ENCODE assay signal across 12 cellular contexts in genomic region chrX:139967300-139967699, GRCh38. TPM values are rescaled to one million over a fixed set of nuclear protein-coding genes. Genes with fewer than 3 reads are reported as not detected.
DNase-seq lines count a peak whose midpoint lies in the region; ATAC-seq and TF ChIP-seq lines count a peak whose summit lies in the region.
"Had no signal": no experiment of that assay in that cellular context is flagged by ENCODE, and none has a peak within 500 bp of the region (broad histone marks: within the 10 kb centered on the region; RNA-seq: fewer than 3 reads in every experiment).

No MANE protein-coding gene starts in this region.

- peaks cover 17% of the 10 kb centered on the region for H3K9me3 Mint-ChIP-seq in mesothelial cell of epicardium

- no peak for ATAC-seq in GM21737 (IDR thresholded peaks at IDR 0.05; ENCODE audit: unreplicated experiment)
- ATAC-seq: pancreas had no signal

- no peaks in the 10 kb centered on the region for H3K36me3 Mint-ChIP-seq in mesothelial cell of epicardium
- H3K36me3 Mint-ChIP-seq: brain had no signal

- no peak overlapping the region for H3K4me3 Mint-ChIP-seq in mesothelial cell of epicardium
- H3K4me3 Mint-ChIP-seq: brain had no signal

- no peaks in the 10 kb centered on the region for H3K4me1 Mint-ChIP-seq in mesothelial cell of epicardium
- H3K4me1 Mint-ChIP-seq: brain had no signal

- no peak for TF ChIP-seq POLR2A in NB4 (IDR thresholded peaks at IDR 0.05; ENCODE audit: extremely low read depth, insufficient read length)

- in situ Hi-C loops in ACHN (cut with HindIII; ENCODE audit: low pct_ligation_motif_present, low pct_unique_long_range_greater_than_20kb, low sequenced_read_pairs): no loop called here

- DNase-seq in ACHN (peak; percentile 13), GM12865 (ENCODE audit: low read depth) (peak; percentile 6), NB4 (ENCODE audit: low read depth) (peak; percentile 11), epithelial cell of esophagus (ENCODE audit: low read depth) (peak; percentile 0), glomerular visceral epithelial cell (ENCODE audit: extremely low spot score) (no peak), NCI-H1092 treated with DMSO at 0.1 percent for 48 hours (lab: John Stamatoyannopoulos, UW) (no peak), mesothelial cell of epicardium (ENCODE audit: low spot score in 2 of 2, unreplicated experiment in 2 of 2) (no peak)
- DNase-seq: NCI-H774, pancreas had no signal

- no peak overlapping the region for H3K27ac Mint-ChIP-seq in mesothelial cell of epicardium
- H3K27ac Mint-ChIP-seq: brain had no signal

- peaks cover 27% of the 10 kb centered on the region for H3K27me3 Mint-ChIP-seq in mesothelial cell of epicardium (ENCODE audit: low read depth)
- H3K27me3 Mint-ChIP-seq: brain had no signal

- TF ChIP-seq CTCF in GM12865 (IDR thresholded peaks at IDR 0.05; ENCODE audit: insufficient read depth, low read depth, low read length, missing control alignments) (peak; percentile 27), NB4 (IDR thresholded peaks at IDR 0.05; ENCODE audit: low read depth, low read length) (peak; percentile 27), epithelial cell of esophagus (IDR thresholded peaks at IDR 0.05; ENCODE audit: insufficient read depth, low read depth, low read length, missing control alignments) (peak; percentile 29), mesothelial cell of epicardium (IDR thresholded peaks at IDR 0.05; ENCODE audit: unreplicated experiment) (no peak)

- H3K4me3 ChIP-seq in GM12865 (ENCODE audit: low read depth, low read length) (no peak overlapping the region), NB4 (ENCODE audit: low read depth, low read length) (no peak overlapping the region), epithelial cell of esophagus (ENCODE audit: low read length) (no peak overlapping the region)
- H3K4me3 ChIP-seq: pancreas had no signal

RNA-seq across cellular contexts. Expression of gene CXorf66, which starts 2.0 kb away (rescaled TPM):
- total RNA-seq in mesothelial cell of epicardium: not detected in 3 replicates
- total RNA-seq: G401, pancreas had no signal

RNA-seq across cellular contexts. Expression of gene ATP11C, which starts 34.4 kb away (rescaled TPM):
- 20.9 to 25.5 TPM (median 22.1 TPM) in 3 replicates for total RNA-seq in mesothelial cell of epicardium
- total RNA-seq: G401 had no signal

Comparison
In these comparisons a context has a peak if more than half of its experiments do, and no peak if none do; other contexts are left out.
1. DNase-seq: peak in ACHN (single experiment), GM12865 (single experiment), NB4 (single experiment) and epithelial cell of esophagus (single experiment); none in glomerular visceral epithelial cell (single experiment), NCI-H1092 treated with DMSO at 0.1 percent for 48 hours (single experiment) and mesothelial cell of epicardium (0 of 2).